In the genomic region with DNA sequence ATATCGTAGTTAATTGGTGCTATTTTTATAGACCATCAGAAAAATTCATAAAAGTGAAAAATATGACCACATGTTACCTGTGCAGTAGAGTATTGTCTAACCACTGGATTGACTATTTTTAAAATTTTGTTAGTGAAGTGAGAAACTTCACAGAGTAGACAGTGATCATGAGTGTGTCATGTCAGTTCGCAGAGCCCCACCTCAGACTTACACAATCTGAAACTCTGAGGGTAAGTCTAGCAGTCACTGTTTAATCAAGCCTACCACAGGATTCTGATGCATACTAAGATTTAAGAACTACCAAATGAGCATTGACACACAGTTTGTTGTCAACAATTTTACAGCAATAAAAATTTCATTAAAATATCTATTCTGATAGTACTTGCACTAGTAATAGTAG, we compare ENCODE assay signal across 35 cellular contexts.
DNase-seq lines count a peak whose midpoint lies in the region; ATAC-seq, FAIRE-seq and TF ChIP-seq lines count a peak whose summit lies in the region.
"Had no signal": no experiment of that assay in that cellular context is flagged by ENCODE, and none has a peak within 500 bp of the region (broad histone marks: within the 10 kb centered on the region; RNA-seq: fewer than 3 reads in every experiment).

No MANE protein-coding gene starts in this region.

- no peak for TF ChIP-seq EP300 in upper lobe of left lung (IDR thresholded peaks at IDR 0.05)

- peaks cover 0 to 8% (median 2%) of the 10 kb centered on the region in 4 donors for H3K9me3 ChIP-seq in upper lobe of left lung
- H3K9me3 ChIP-seq: Caco-2, gastrocnemius medialis, pancreas had no signal

- H3K4me3 Mint-ChIP-seq in activated T-cell treated with anti-CD3 and anti-CD28 coated beads, Interleukin-2, amount 50 U/mL, for 72 hours, result no peak overlapping the region
- H3K4me3 Mint-ChIP-seq: activated CD8-positive, alpha-beta T cell treated with anti-CD3 and anti-CD28 coated beads for 36 hours; activated naive CD8-positive, alpha-beta T cell; neural progenitor cell; T-helper 1 cell treated with Interleukin-12 subunit alpha and Interleukin-12 subunit beta and Interleukin-4 antibody, amounts not matched to agents 30 μg/mL and 1 μg/mL, for 36 hours had no signal

- no peak for TF ChIP-seq POLR2A in upper lobe of left lung (IDR thresholded peaks at IDR 0.05)

- no peak overlapping the region for H3K27ac Mint-ChIP-seq in activated T-cell treated with anti-CD3 and anti-CD28 coated beads, Interleukin-2, amount 50 U/mL, for 72 hours
- H3K27ac Mint-ChIP-seq: activated CD8-positive, alpha-beta T cell treated with anti-CD3 and anti-CD28 coated beads for 36 hours; activated naive CD8-positive, alpha-beta T cell; activated T-helper 2 cell treated with anti-CD3 and anti-CD28 coated beads, Interferon-gamma antibody, Interleukin-2, Interleukin-4, amounts not matched to agents 10 μg/mL and 5 μg/mL and 100 μg/mL, durations not matched to agents 14 hours and 24 hours and 36 hours; neural progenitor cell; T-helper 1 cell treated with Interleukin-12 subunit alpha and Interleukin-12 subunit beta and Interleukin-4 antibody, amounts not matched to agents 30 μg/mL and 1 μg/mL, for 36 hours had no signal

- H3K27me3 ChIP-seq in upper lobe of left lung, result no peaks in the 10 kb centered on the region
- H3K27me3 ChIP-seq: gastrocnemius medialis, neural progenitor cell had no signal

- TF ChIP-seq CTCF in upper lobe of left lung (IDR thresholded peaks at IDR 0.05), result no peak

- 69 to 84% methylated on average over 2 of the region's 2 CpGs for WGBS in upper lobe of left lung, 2 donors

- no peak overlapping the region for H3K4me3 ChIP-seq in upper lobe of left lung
- H3K4me3 ChIP-seq: gastrocnemius medialis, GM23248, neural progenitor cell, pancreas, PC-9, SK-N-MC had no signal

- H3K9me3 Mint-ChIP-seq in activated T-cell treated with anti-CD3 and anti-CD28 coated beads, Interleukin-2, amount 50 U/mL, for 72 hours, result peaks cover 5% of the 10 kb centered on the region in 2 donors
- H3K9me3 Mint-ChIP-seq: activated T-helper 2 cell treated with anti-CD3 and anti-CD28 coated beads, Interferon-gamma antibody, Interleukin-2, Interleukin-4, amounts not matched to agents 10 μg/mL and 5 μg/mL and 100 μg/mL, durations not matched to agents 14 hours and 24 hours and 36 hours; neural progenitor cell had no signal

- no peak for FAIRE-seq in frontal cortex (lab: Jason Lieb, UNC)
- FAIRE-seq: bronchial epithelial cell, G401.6, HepG2, pancreas had no signal

- peak; percentile 72 to 83 for ATAC-seq in activated T-cell treated with anti-CD3 and anti-CD28 coated beads, Interleukin-2, amount 50 U/mL, for 72 hours (replicated peaks in 1 of 2)
- ATAC-seq in HG02759 (IDR thresholded peaks at IDR 0.05; ENCODE audit: unreplicated experiment), result peak; percentile 72
- peak; percentile 81 for ATAC-seq in HG03460 (IDR thresholded peaks at IDR 0.05; ENCODE audit: unreplicated experiment)
- ATAC-seq in GM21423 (IDR thresholded peaks at IDR 0.05; ENCODE audit: unreplicated experiment), result no peak
- no peak for ATAC-seq in upper lobe of left lung (ENCODE audit: low FRiP score in 2 of 2)
- ATAC-seq: activated CD8-positive, alpha-beta T cell treated with anti-CD3 and anti-CD28 coated beads for 36 hours; gastrocnemius medialis; HepG2; pancreas had no signal

- peaks cover 4% of the 10 kb centered on the region in 2 donors for H3K36me3 Mint-ChIP-seq in activated T-cell treated with anti-CD3 and anti-CD28 coated beads, Interleukin-2, amount 50 U/mL, for 72 hours (ENCODE audit: insufficient read depth in 2 of 2)
- H3K36me3 Mint-ChIP-seq: neural progenitor cell had no signal

- no peak overlapping the region for H3K27ac ChIP-seq in upper lobe of left lung
- H3K27ac ChIP-seq: C4-2B, gastrocnemius medialis, GM23248, neural progenitor cell, pancreas, PC-9, SK-N-MC had no signal

- H3K4me1 ChIP-seq in upper lobe of left lung, result no peaks in the 10 kb centered on the region
- H3K4me1 ChIP-seq: Caco-2, gastrocnemius medialis, neural progenitor cell, pancreas had no signal

- DNase-seq in activated T-cell treated with anti-CD3 and anti-CD28 coated beads, Interleukin-2, amount 50 U/mL, for 72 hours, result no peak
- DNase-seq in activated T-cell treated with anti-CD3 and anti-CD28 coated beads, Interleukin-2, amount 50 U/mL, for 48 hours, result no peak
- DNase-seq in frontal cortex (ENCODE audit: low spot score in 2 of 2) (no peak), upper lobe of left lung (no peak), GOT3 (lab: John Stamatoyannopoulos, UW) (no peak)
- DNase-seq: activated CD4-positive, alpha-beta T cell treated with anti-CD3 and anti-CD28 coated beads for 1 hour; activated CD8-positive, alpha-beta memory T cell treated with anti-CD3 and anti-CD28 coated beads, Interleukin-2, amount 50 U/mL, for 48 hours; activated CD8-positive, alpha-beta T cell treated with anti-CD3 and anti-CD28 coated beads for 36 hours; aorta; Caco-2; DMS53; gastrocnemius medialis; GM23248; Karpas-422; kidney glomerular epithelial cell; NCI-H1930; NCI-H510A treated with DMSO at 0.1 percent for 48 hours; pancreas; PC-9; stimulated activated CD4-positive, alpha-beta T cell treated with anti-CD3 and anti-CD28 coated beads, Interleukin-15, amount 100 ng/mL, for 24 hours; stimulated activated CD4-positive, alpha-beta T cell treated with anti-CD3 and anti-CD28 coated beads, Interleukin-4, amount 100 ng/mL, for 4 hours; substantia nigra; trophoblast cell had no signal

- H3K36me3 ChIP-seq in upper lobe of left lung, result no peaks in the 10 kb centered on the region
- H3K36me3 ChIP-seq: gastrocnemius medialis, neural progenitor cell, pancreas had no signal

- H3K27me3 Mint-ChIP-seq in activated T-cell treated with anti-CD3 and anti-CD28 coated beads, Interleukin-2, amount 50 U/mL, for 72 hours (ENCODE audit: low read depth), result no peaks in the 10 kb centered on the region
- H3K27me3 Mint-ChIP-seq: activated CD8-positive, alpha-beta T cell treated with anti-CD3 and anti-CD28 coated beads for 36 hours; activated naive CD8-positive, alpha-beta T cell had no signal

- H3K4me1 Mint-ChIP-seq in activated T-cell treated with anti-CD3 and anti-CD28 coated beads, Interleukin-2, amount 50 U/mL, for 72 hours (ENCODE audit: low read depth), result no peaks in the 10 kb centered on the region
- H3K4me1 Mint-ChIP-seq: neural progenitor cell had no signal

Comparison
In these comparisons a context has a peak if more than half of its experiments do, and no peak if none do; other contexts are left out.
1. ATAC-seq: peak in activated T-cell treated with anti-CD3 and anti-CD28 coated beads, Interleukin-2, amount 50 U/mL, for 72 hours (2 of 2), HG02759 (single experiment) and HG03460 (single experiment); none in GM21423 (single experiment) and upper lobe of left lung (0 of 2).